ENCODE assay signal across 1 cellular context in the genomic region with DNA sequence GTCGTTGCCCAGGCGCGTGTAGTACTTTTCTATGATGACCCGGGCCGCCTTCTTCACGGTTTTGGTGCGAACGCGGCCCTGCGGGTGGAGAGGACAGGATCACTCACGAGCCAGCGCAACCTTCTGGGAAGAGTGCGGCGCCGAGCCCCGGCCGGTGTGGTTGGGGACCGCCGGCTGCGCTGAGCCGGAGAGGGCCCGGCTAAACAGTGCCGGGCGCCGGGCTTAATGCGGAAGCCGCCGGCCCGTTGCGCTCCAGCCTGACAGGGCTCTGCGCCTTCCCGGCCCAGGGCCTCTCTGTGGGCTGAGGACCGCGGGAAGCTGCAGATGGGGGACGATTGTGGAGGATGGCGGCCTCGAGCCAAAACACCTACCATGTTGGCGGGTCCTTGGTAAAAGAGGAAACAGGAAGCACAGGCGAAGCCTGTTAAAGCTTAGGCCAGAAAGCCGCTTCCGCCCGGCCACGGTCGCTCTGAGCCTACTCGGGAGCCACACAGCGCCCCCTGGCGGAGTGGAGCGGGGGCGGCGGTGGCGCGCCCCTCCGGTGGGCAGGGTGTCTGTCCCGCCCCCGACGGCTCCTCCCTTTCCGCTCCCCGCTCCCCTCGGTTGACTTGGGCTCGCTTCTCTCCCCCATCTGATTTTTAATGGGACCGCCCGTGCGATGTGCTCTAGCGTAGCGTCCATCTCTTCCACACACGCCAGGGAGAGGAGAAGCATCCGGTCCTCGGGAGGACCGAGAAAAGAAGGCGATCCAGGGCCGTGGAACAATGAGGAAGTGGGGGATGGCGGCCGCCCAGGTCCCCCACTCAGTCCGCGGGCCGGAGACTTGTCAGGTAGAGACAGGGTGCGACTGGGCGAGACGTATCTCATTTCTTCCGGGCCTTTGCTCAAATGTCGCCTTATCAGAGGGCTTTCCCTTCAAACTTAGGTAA.
TF ChIP-seq lines count a peak whose summit lies in the region.

A gene (minus strand): TSS at position 403 of the 929 bp plus-strand sequence. CDS start 29 bp downstream, at position 374.

TF ChIP-seq in HepG2, 621 proteins besides CTCF, POLR2A, EP300 and RAD21 (continued from another document and continues in another):
- TF ChIP-seq HMGA1 (CRISPR knock-in tag; conservative IDR thresholded peaks at IDR 0.05): no peak
- TF ChIP-seq ZNF615 (CRISPR knock-in tag; IDR thresholded peaks at IDR 0.05; ENCODE audit: borderline replicate concordance): no peak; the same call in 1 of the 2 replicates
- TF ChIP-seq, protein P1, sequence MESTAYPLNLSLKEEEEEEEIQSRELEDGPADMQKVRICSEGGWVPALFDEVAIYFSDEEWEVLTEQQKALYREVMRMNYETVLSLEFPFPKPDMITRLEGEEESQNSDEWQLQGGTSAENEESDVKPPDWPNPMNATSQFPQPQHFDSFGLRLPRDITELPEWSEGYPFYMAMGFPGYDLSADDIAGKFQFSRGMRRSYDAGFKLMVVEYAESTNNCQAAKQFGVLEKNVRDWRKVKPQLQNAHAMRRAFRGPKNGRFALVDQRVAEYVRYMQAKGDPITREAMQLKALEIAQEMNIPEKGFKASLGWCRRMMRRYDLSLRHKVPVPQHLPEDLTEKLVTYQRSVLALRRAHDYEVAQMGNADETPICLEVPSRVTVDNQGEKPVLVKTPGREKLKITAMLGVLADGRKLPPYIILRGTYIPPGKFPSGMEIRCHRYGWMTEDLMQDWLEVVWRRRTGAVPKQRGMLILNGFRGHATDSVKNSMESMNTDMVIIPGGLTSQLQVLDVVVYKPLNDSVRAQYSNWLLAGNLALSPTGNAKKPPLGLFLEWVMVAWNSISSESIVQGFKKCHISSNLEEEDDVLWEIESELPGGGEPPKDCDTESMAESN (CRISPR knock-in tag; conservative IDR thresholded peaks at IDR 0.05): no peak; the same call in 1 of the 2 replicates
- TF ChIP-seq AGO1 (IDR thresholded peaks at IDR 0.05; ENCODE audit: low read depth, low read length, poor library complexity, severe bottlenecking): no peak
- TF ChIP-seq ELF4 (CRISPR knock-in tag; IDR thresholded peaks at IDR 0.05; ENCODE audit: borderline replicate concordance): peak; percentile 74; the same call in 1 of the 2 replicates
- no peak for TF ChIP-seq HNRNPK (IDR thresholded peaks at IDR 0.05; ENCODE audit: low read depth, low read length, poor library complexity, severe bottlenecking)
- TF ChIP-seq ZFP36 (IDR thresholded peaks at IDR 0.05; ENCODE audit: borderline replicate concordance, low read depth, low read length, partially characterized antibody): no peak
- TF ChIP-seq, protein P2, sequence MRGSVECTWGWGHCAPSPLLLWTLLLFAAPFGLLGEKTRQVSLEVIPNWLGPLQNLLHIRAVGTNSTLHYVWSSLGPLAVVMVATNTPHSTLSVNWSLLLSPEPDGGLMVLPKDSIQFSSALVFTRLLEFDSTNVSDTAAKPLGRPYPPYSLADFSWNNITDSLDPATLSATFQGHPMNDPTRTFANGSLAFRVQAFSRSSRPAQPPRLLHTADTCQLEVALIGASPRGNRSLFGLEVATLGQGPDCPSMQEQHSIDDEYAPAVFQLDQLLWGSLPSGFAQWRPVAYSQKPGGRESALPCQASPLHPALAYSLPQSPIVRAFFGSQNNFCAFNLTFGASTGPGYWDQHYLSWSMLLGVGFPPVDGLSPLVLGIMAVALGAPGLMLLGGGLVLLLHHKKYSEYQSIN (CRISPR knock-in tag; IDR thresholded peaks at IDR 0.05; ENCODE audit: borderline replicate concordance): no peak
- peak; percentile 99 for TF ChIP-seq TAF1 (CRISPR knock-in tag; IDR thresholded peaks at IDR 0.05)
- TF ChIP-seq, protein P3, sequence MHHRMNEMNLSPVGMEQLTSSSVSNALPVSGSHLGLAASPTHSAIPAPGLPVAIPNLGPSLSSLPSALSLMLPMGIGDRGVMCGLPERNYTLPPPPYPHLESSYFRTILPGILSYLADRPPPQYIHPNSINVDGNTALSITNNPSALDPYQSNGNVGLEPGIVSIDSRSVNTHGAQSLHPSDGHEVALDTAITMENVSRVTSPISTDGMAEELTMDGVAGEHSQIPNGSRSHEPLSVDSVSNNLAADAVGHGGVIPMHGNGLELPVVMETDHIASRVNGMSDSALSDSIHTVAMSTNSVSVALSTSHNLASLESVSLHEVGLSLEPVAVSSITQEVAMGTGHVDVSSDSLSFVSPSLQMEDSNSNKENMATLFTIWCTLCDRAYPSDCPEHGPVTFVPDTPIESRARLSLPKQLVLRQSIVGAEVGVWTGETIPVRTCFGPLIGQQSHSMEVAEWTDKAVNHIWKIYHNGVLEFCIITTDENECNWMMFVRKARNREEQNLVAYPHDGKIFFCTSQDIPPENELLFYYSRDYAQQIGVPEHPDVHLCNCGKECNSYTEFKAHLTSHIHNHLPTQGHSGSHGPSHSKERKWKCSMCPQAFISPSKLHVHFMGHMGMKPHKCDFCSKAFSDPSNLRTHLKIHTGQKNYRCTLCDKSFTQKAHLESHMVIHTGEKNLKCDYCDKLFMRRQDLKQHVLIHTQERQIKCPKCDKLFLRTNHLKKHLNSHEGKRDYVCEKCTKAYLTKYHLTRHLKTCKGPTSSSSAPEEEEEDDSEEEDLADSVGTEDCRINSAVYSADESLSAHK (CRISPR knock-in tag; IDR thresholded peaks at IDR 0.05; ENCODE audit: borderline replicate concordance): no peak
- TF ChIP-seq THAP11 (CRISPR knock-in tag; IDR thresholded peaks at IDR 0.05): peak; percentile 93
- 0 out of 2 replicates have a peak, but pooled peaks have one; percentile 23 for TF ChIP-seq ZNF101 (CRISPR knock-in tag; IDR thresholded peaks at IDR 0.05; ENCODE audit: borderline replicate concordance, low read depth)
- TF ChIP-seq TSC22D2 (CRISPR knock-in tag; IDR thresholded peaks at IDR 0.05; ENCODE audit: borderline replicate concordance): no peak
- TF ChIP-seq U2AF1 (optimal IDR thresholded peaks at IDR 0.05; ENCODE audit: low read depth, low read length): peak; percentile 78
- TF ChIP-seq KDM3A (CRISPR knock-in tag; IDR thresholded peaks at IDR 0.05; ENCODE audit: low read depth): peak; percentile 98
- TF ChIP-seq TBL1XR1 (IDR thresholded peaks at IDR 0.05; ENCODE audit: borderline replicate concordance, low read length, partially characterized antibody): peak; percentile 72
- TF ChIP-seq, protein P4, sequence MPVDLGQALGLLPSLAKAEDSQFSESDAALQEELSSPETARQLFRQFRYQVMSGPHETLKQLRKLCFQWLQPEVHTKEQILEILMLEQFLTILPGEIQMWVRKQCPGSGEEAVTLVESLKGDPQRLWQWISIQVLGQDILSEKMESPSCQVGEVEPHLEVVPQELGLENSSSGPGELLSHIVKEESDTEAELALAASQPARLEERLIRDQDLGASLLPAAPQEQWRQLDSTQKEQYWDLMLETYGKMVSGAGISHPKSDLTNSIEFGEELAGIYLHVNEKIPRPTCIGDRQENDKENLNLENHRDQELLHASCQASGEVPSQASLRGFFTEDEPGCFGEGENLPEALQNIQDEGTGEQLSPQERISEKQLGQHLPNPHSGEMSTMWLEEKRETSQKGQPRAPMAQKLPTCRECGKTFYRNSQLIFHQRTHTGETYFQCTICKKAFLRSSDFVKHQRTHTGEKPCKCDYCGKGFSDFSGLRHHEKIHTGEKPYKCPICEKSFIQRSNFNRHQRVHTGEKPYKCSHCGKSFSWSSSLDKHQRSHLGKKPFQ (CRISPR knock-in tag; IDR thresholded peaks at IDR 0.05; ENCODE audit: insufficient replicate concordance): peak; percentile 78
- TF ChIP-seq ZFP36L1 (CRISPR knock-in tag; IDR thresholded peaks at IDR 0.05): no peak
- peak; percentile 41; the same call in 1 of the 2 replicates for TF ChIP-seq ZNF816 (CRISPR knock-in tag; IDR thresholded peaks at IDR 0.05; ENCODE audit: borderline replicate concordance)
- peak; percentile 68 for TF ChIP-seq ZNF343 (CRISPR knock-in tag; IDR thresholded peaks at IDR 0.05)
- peak; percentile 98 for TF ChIP-seq DMAP1 (CRISPR knock-in tag; IDR thresholded peaks at IDR 0.05)
- no peak; the same call in 1 of the 2 replicates for TF ChIP-seq ZNF326 (CRISPR knock-in tag; IDR thresholded peaks at IDR 0.05; ENCODE audit: borderline replicate concordance)
- TF ChIP-seq DR1 (CRISPR knock-in tag; IDR thresholded peaks at IDR 0.05): peak; percentile 95
- peak; percentile 93 for TF ChIP-seq ASH2L (IDR thresholded peaks at IDR 0.05; ENCODE audit: insufficient read length, low read depth, low read length)
- TF ChIP-seq, protein P5, sequence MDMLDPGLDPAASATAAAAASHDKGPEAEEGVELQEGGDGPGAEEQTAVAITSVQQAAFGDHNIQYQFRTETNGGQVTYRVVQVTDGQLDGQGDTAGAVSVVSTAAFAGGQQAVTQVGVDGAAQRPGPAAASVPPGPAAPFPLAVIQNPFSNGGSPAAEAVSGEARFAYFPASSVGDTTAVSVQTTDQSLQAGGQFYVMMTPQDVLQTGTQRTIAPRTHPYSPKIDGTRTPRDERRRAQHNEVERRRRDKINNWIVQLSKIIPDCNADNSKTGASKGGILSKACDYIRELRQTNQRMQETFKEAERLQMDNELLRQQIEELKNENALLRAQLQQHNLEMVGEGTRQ (IDR thresholded peaks at IDR 0.05; ENCODE audit: low read depth, low read length): no peak
- TF ChIP-seq, protein P5 (CRISPR knock-in tag; IDR thresholded peaks at IDR 0.05; ENCODE audit: borderline replicate concordance): no peak; the same call in 1 of the 2 replicates
- TF ChIP-seq ZNF552 (CRISPR knock-in tag; IDR thresholded peaks at IDR 0.05; ENCODE audit: borderline replicate concordance): peak; percentile 38; the same call in 1 of the 2 replicates
- TF ChIP-seq, protein P6, sequence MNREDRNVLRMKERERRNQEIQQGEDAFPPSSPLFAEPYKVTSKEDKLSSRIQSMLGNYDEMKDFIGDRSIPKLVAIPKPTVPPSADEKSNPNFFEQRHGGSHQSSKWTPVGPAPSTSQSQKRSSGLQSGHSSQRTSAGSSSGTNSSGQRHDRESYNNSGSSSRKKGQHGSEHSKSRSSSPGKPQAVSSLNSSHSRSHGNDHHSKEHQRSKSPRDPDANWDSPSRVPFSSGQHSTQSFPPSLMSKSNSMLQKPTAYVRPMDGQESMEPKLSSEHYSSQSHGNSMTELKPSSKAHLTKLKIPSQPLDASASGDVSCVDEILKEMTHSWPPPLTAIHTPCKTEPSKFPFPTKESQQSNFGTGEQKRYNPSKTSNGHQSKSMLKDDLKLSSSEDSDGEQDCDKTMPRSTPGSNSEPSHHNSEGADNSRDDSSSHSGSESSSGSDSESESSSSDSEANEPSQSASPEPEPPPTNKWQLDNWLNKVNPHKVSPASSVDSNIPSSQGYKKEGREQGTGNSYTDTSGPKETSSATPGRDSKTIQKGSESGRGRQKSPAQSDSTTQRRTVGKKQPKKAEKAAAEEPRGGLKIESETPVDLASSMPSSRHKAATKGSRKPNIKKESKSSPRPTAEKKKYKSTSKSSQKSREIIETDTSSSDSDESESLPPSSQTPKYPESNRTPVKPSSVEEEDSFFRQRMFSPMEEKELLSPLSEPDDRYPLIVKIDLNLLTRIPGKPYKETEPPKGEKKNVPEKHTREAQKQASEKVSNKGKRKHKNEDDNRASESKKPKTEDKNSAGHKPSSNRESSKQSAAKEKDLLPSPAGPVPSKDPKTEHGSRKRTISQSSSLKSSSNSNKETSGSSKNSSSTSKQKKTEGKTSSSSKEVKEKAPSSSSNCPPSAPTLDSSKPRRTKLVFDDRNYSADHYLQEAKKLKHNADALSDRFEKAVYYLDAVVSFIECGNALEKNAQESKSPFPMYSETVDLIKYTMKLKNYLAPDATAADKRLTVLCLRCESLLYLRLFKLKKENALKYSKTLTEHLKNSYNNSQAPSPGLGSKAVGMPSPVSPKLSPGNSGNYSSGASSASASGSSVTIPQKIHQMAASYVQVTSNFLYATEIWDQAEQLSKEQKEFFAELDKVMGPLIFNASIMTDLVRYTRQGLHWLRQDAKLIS (CRISPR knock-in tag; IDR thresholded peaks at IDR 0.05): peak; percentile 65; the same call in 1 of the 2 replicates
- no peak for TF ChIP-seq THYN1 (CRISPR knock-in tag; IDR thresholded peaks at IDR 0.05; ENCODE audit: borderline replicate concordance, low read depth)
- peak; percentile 44; the same call in 1 of the 2 replicates for TF ChIP-seq SMAD9 (CRISPR knock-in tag; IDR thresholded peaks at IDR 0.05)
- TF ChIP-seq, protein P7, sequence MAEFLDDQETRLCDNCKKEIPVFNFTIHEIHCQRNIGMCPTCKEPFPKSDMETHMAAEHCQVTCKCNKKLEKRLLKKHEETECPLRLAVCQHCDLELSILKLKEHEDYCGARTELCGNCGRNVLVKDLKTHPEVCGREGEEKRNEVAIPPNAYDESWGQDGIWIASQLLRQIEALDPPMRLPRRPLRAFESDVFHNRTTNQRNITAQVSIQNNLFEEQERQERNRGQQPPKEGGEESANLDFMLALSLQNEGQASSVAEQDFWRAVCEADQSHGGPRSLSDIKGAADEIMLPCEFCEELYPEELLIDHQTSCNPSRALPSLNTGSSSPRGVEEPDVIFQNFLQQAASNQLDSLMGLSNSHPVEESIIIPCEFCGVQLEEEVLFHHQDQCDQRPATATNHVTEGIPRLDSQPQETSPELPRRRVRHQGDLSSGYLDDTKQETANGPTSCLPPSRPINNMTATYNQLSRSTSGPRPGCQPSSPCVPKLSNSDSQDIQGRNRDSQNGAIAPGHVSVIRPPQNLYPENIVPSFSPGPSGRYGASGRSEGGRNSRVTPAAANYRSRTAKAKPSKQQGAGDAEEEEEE (CRISPR knock-in tag; IDR thresholded peaks at IDR 0.05; ENCODE audit: borderline replicate concordance): no peak; the same call in 1 of the 2 replicates
- TF ChIP-seq ZFP41 (CRISPR knock-in tag; IDR thresholded peaks at IDR 0.05; ENCODE audit: borderline replicate concordance): no peak
- no peak for TF ChIP-seq TBX3 (IDR thresholded peaks at IDR 0.05; ENCODE audit: borderline replicate concordance)
- TF ChIP-seq, protein P8, sequence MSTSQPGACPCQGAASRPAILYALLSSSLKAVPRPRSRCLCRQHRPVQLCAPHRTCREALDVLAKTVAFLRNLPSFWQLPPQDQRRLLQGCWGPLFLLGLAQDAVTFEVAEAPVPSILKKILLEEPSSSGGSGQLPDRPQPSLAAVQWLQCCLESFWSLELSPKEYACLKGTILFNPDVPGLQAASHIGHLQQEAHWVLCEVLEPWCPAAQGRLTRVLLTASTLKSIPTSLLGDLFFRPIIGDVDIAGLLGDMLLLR (CRISPR knock-in tag; IDR thresholded peaks at IDR 0.05): peak; percentile 54; the same call in 1 of the 2 replicates
- TF ChIP-seq NFYC (CRISPR knock-in tag; IDR thresholded peaks at IDR 0.05): peak; percentile 44
- TF ChIP-seq RFXANK (CRISPR knock-in tag; IDR thresholded peaks at IDR 0.05): peak; percentile 84; the same call in 1 of the 2 replicates
- peak; percentile 91 for TF ChIP-seq GATAD1 (CRISPR knock-in tag; IDR thresholded peaks at IDR 0.05)
- TF ChIP-seq PLRG1 (conservative IDR thresholded peaks at IDR 0.05): no peak
- TF ChIP-seq ZNF879 (CRISPR knock-in tag; IDR thresholded peaks at IDR 0.05): peak; percentile 61; the same call in 1 of the 2 replicates
- TF ChIP-seq SP140L (CRISPR knock-in tag; IDR thresholded peaks at IDR 0.05; ENCODE audit: borderline replicate concordance): no peak; the same call in 1 of the 2 replicates
- 0 out of 2 replicates have a peak, but pooled peaks have one; percentile 58 for TF ChIP-seq ZNF33A (CRISPR knock-in tag; IDR thresholded peaks at IDR 0.05; ENCODE audit: borderline replicate concordance)
- TF ChIP-seq GATAD2A (CRISPR knock-in tag; IDR thresholded peaks at IDR 0.05): peak; percentile 83
- TF ChIP-seq ZNF337 (CRISPR knock-in tag; IDR thresholded peaks at IDR 0.05; ENCODE audit: borderline replicate concordance, low read depth): peak; percentile 90; the same call in 1 of the 2 replicates
